31 cellular contexts compared by ENCODE assay signal in the genomic region with DNA sequence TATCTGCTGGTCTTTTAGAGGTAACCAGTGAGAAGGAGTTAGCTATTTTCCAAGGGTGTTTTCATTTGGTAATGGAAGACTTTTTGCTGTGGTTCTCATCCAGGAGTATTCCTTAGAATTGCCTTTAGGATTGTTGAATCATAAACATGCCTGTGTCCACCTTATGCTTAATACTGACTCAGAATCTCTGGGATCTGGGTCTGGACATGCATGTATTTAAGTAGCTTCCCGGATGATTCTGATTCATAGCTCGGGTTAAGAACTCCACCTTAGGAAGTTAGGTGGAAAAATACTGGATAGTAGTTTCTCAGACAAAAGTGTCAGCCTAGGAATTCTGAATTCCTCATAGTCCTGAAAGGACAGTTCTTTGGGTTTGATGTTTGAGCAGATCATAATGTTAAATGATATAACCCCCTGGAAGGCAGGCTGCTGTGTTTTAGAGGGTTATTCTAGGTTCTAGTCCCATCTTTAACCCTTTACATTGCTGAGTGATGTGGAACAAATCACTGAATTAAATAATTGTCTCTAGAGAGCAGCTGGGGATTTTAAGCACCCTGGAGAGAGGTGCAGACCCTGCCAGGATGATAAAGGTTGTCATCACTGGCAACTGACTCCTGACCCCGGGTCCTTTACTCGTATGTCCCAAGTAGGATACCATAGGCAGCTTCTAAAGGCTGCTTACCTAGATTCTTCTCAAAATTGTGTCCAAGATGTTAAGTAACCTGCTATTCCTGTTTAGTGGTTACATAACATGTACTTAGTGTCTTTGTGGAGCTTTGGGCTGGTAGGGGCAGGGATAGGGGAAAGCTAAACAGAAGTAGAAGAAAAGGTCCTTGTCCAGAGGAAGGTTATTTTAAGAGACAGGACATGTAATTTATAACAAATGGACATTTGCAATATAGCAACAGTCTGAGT. TPM values are rescaled to one million over a fixed set of nuclear protein-coding genes. Genes with fewer than 3 reads are reported as not detected.
DNase-seq lines count a peak whose midpoint lies in the region; ATAC-seq, FAIRE-seq and TF ChIP-seq lines count a peak whose summit lies in the region.
"Had no signal": no experiment of that assay in that cellular context is flagged by ENCODE, and none has a peak within 500 bp of the region (broad histone marks: within the 10 kb centered on the region; RNA-seq: fewer than 3 reads in every experiment).

No MANE protein-coding gene starts in this region.

- H3K4me2 ChIP-seq in A549 (0 out of 3 replicates have a peak overlapping the region, but pooled peaks have one; percentile 22), mammary epithelial cell (ENCODE audit: insufficient read depth, low read depth, low read length) (peak overlapping the region; percentile 58), keratinocyte (ENCODE audit: control insufficient read depth, extremely low read depth, insufficient read depth, low read depth, low read length) (peak overlapping the region; percentile 47)
- H3K4me2 ChIP-seq: BLaER1 treated with 17β-estradiol and CSF1 and Interleukin-3, amounts not matched to agents 10 nM and 100 nM; smooth muscle cell had no signal

- no peaks in the 10 kb centered on the region for H3K27me3 ChIP-seq in mammary epithelial cell (ENCODE audit: insufficient read depth, low read length)
- H3K27me3 ChIP-seq in keratinocyte (ENCODE audit: control insufficient read depth, extremely low read depth, insufficient read depth, low read length) = no peaks in the 10 kb centered on the region
- H3K27me3 ChIP-seq: BLaER1 treated with 17β-estradiol and CSF1 and Interleukin-3, amounts not matched to agents 10 nM and 100 nM; gastrocnemius medialis; tibial artery had no signal

- H3K27ac ChIP-seq in A549 (no peak overlapping the region), mammary epithelial cell (ENCODE audit: insufficient read depth, low read depth, low read length) (peak overlapping the region; percentile 75), keratinocyte (ENCODE audit: control insufficient read depth, insufficient read depth, low read length) (peak overlapping the region; percentile 66)
- H3K27ac ChIP-seq: BLaER1 treated with 17β-estradiol and CSF1 and Interleukin-3, amounts not matched to agents 10 nM and 100 nM; tibial artery had no signal

- DNase-seq in A549 (ENCODE audit: low read depth in 1 of 2, low spot score in 1 of 2) = no peak
- DNase-seq in HT1080 (ENCODE audit: low read depth) = peak; percentile 79
- peak; percentile 89 for DNase-seq in mammary epithelial cell
- peak; percentile 66 for DNase-seq in keratinocyte (ENCODE audit: low read depth, low spot score)
- DNase-seq in NCI-H146 treated with DMSO at 0.1 percent for 48 hours (lab: John Stamatoyannopoulos, UW; ENCODE audit: unreplicated experiment) = no peak
- DNase-seq in activated CD4-positive, alpha-beta T cell treated with anti-CD3 and anti-CD28 coated beads, Interleukin-2, amount 50 U/mL, for 48 hours = no peak
- no peak for DNase-seq in ureter (ENCODE audit: low spot score)
- no peak for DNase-seq in NCI-H510A (lab: John Stamatoyannopoulos, UW)
- DNase-seq: ACHN; activated CD4-positive, alpha-beta T cell treated with anti-CD3 and anti-CD28 coated beads for 48 hours; activated CD8-positive, alpha-beta memory T cell treated with anti-CD3 and anti-CD28 coated beads, Interleukin-2, amount 10 ng/mL, durations not matched to agents 7 days and 5 days; activated naive CD4-positive, alpha-beta T cell treated with anti-CD3 and anti-CD28 coated beads, Interleukin-2, amount 10 ng/mL, durations not matched to agents 7 days and 5 days; aorta; gastrocnemius medialis; KG1; kidney; NCI-H1092; NCI-H2081; NCI-H446; stimulated activated CD4-positive, alpha-beta T cell treated with anti-CD3 and anti-CD28 coated beads, Interleukin-2, amount 100 ng/mL, for 48 hours; stimulated activated naive CD4-positive, alpha-beta T cell; T-helper 17 cell; tibial artery had no signal

- TF ChIP-seq RAD21 in A549 (conservative IDR thresholded peaks at IDR 0.05 in 1 of 2, IDR thresholded peaks at IDR 0.05 in 1 of 2) = no peak

- H3K9me3 ChIP-seq in A549 (no peaks in the 10 kb centered on the region), mammary epithelial cell (replicated peaks; ENCODE audit: insufficient read depth, low read length) (no peaks in the 10 kb centered on the region), keratinocyte (ENCODE audit: control insufficient read depth, low read depth, low read length) (no peaks in the 10 kb centered on the region)
- H3K9me3 ChIP-seq: BLaER1 treated with 17β-estradiol and CSF1 and Interleukin-3, amounts not matched to agents 10 nM and 100 nM; gastrocnemius medialis; tibial artery had no signal

- intact Hi-C loops in mammary epithelial cell (cut with micrococcal nuclease) = loop anchor here (1.0 to 10.0 kb wide), 3 partner anchors 21 to 459 kb away; partner anchors contain the start of genes C1orf116, EIF2D and PFKFB2

- no peak overlapping the region for H3K9ac ChIP-seq in mammary epithelial cell (ENCODE audit: insufficient read depth, low read length)
- H3K9ac ChIP-seq in keratinocyte (ENCODE audit: control insufficient read depth, extremely low read depth, insufficient read depth, low read length) = peak overlapping the region; percentile 4
- H3K9ac ChIP-seq: BLaER1 treated with 17β-estradiol and CSF1 and Interleukin-3, amounts not matched to agents 10 nM and 100 nM had no signal

- 40% methylated on average over 4 of the region's 4 CpGs for WGBS in A549 (ENCODE audit: missing lambda C conversion rate)
- WGBS in mammary epithelial cell (ENCODE audit: low coverage, missing lambda C conversion rate) = 17% methylated on average over 4 of the region's 4 CpGs

- H3K79me2 ChIP-seq in mammary epithelial cell (ENCODE audit: insufficient read depth, low read length) (no peaks in the 10 kb centered on the region), keratinocyte (ENCODE audit: control insufficient read depth, insufficient read depth, low read length) (no peaks in the 10 kb centered on the region)

- peak in 1 of 2 experiments; percentile 60; a peak in 2 of 6 replicates for ATAC-seq in A549
- ATAC-seq: activated CD8-positive, alpha-beta memory T cell treated with anti-CD3 and anti-CD28 coated beads, Interleukin-2, amount 10 ng/mL, durations not matched to agents 7 days and 5 days; gastrocnemius medialis; Panc1; T-helper 17 cell had no signal

- dilution Hi-C loops in mammary epithelial cell (cut with HindIII; ENCODE audit: low sequenced_read_pairs) (loop anchor here (5.0 kb wide), 1 partner anchor 167 kb away; no protein-coding TSS in a partner anchor), keratinocyte (cut with MboI; ENCODE audit: extremely low pct_ligation_motif_present, low sequenced_read_pairs) (no loop called here)

- in situ Hi-C loops in mammary epithelial cell (cut with MboI; ENCODE audit: low sequenced_read_pairs in 2 of 2) = loop anchor here in 1 of 2 donors (10.0 kb wide), 1 partner anchor 331 kb away; no protein-coding TSS in a partner anchor

- H3K36me3 ChIP-seq in mammary epithelial cell (ENCODE audit: insufficient read depth, low read length) (peaks cover 5% of the 10 kb centered on the region), keratinocyte (ENCODE audit: control insufficient read depth in 2 of 2, extremely low read depth in 1 of 2, insufficient read depth in 2 of 2, low read length in 2 of 2) (peaks cover 20 to 22% of the 10 kb centered on the region in 2 experiments)
- H3K36me3 ChIP-seq: BLaER1 treated with 17β-estradiol and CSF1 and Interleukin-3, amounts not matched to agents 10 nM and 100 nM had no signal

- no peak overlapping the region for H2AFZ ChIP-seq in mammary epithelial cell (ENCODE audit: low read depth, low read length)
- no peak overlapping the region for H2AFZ ChIP-seq in keratinocyte (ENCODE audit: control insufficient read depth, low read length)

- H3K4me3 ChIP-seq in A549 (no peak overlapping the region), mammary epithelial cell (replicated peaks in 1 of 3; ENCODE audit: insufficient read depth in 1 of 3, low read depth in 2 of 3, low read length in 3 of 3) (no peak overlapping the region), keratinocyte (ENCODE audit: control insufficient read depth in 2 of 3, extremely low read depth in 1 of 3, insufficient read depth in 2 of 3, low read depth in 1 of 3, low read length in 3 of 3) (no peak overlapping the region)
- H3K4me3 ChIP-seq: BLaER1 treated with 17β-estradiol and CSF1 and Interleukin-3, amounts not matched to agents 10 nM and 100 nM; gastrocnemius medialis; smooth muscle cell; tibial artery had no signal

- H3K4me1 ChIP-seq in A549 = peaks cover 16% of the 10 kb centered on the region
- peaks cover 46% of the 10 kb centered on the region for H3K4me1 ChIP-seq in mammary epithelial cell (ENCODE audit: insufficient read depth, low read length)
- H3K4me1 ChIP-seq in keratinocyte (ENCODE audit: control insufficient read depth, extremely low read depth, insufficient read depth, low read length) = peaks cover 33% of the 10 kb centered on the region
- H3K4me1 ChIP-seq: tibial artery had no signal

- CTCF ChIA-PET in A549 (lab: Yijun Ruan, JAX) = interaction anchor here (0.6 to 4.6 kb wide), 12 partner anchors 10 to 426 kb away, joined by 3 to 17 read pairs (median 4); partner anchors contain the start of gene PFKFB2
- CTCF ChIA-PET in mammary epithelial cell (lab: Charles Lee; ENCODE audit: low non-redundant PET) = interaction anchor here (0.6 to 1.0 kb wide), 3 partner anchors 21 to 70 kb away, joined by 3 to 4 read pairs (median 3); partner anchors contain the start of gene PFKFB2

- H3K9me1 ChIP-seq in keratinocyte (ENCODE audit: control insufficient read depth, extremely low read depth, insufficient read depth, low read length) = no peaks in the 10 kb centered on the region

- TF ChIP-seq CTCF in A549 (IDR thresholded peaks at IDR 0.05) (no peak), mammary epithelial cell (conservative IDR thresholded peaks at IDR 0.05 in 1 of 2, IDR thresholded peaks at IDR 0.05 in 1 of 2; ENCODE audit: extremely low read depth in 1 of 2, insufficient read depth in 1 of 2, low read depth in 1 of 2, low read length in 2 of 2) (no peak), keratinocyte (optimal IDR thresholded peaks at IDR 0.05 in 1 of 3, IDR thresholded peaks at IDR 0.05 in 1 of 3, conservative IDR thresholded peaks at IDR 0.05 in 1 of 3; ENCODE audit: extremely low read depth in 1 of 3, insufficient read depth in 2 of 3, low read length in 3 of 3) (no peak)

- TF ChIP-seq POLR2A in A549 (IDR thresholded peaks at IDR 0.05; ENCODE audit: low read length) = no peak

- BruUV-seq in mammary epithelial cell (replicated peaks; lab: Mats Ljungman, UMichigan) = TSS peak; percentile 12

- FAIRE-seq in A549 (lab: Jason Lieb, UNC) (no peak), keratinocyte (lab: Jason Lieb, UNC) (peak; percentile 91)
- FAIRE-seq: H54, kidney had no signal

- no peak for TF ChIP-seq EP300 in A549 (IDR thresholded peaks at IDR 0.05)

- POLR2A ChIA-PET in A549 (lab: Yijun Ruan, JAX) = interaction anchor here (1.7 kb wide), 1 partner anchor 21 kb away, joined by 7 read pairs; the partner anchor contains the start of gene PFKFB2

- H4K20me1 ChIP-seq in mammary epithelial cell (ENCODE audit: insufficient read depth, low read length) = no peaks in the 10 kb centered on the region
- no peaks in the 10 kb centered on the region for H4K20me1 ChIP-seq in keratinocyte (ENCODE audit: control insufficient read depth, extremely low read depth, insufficient read depth, low read length)
- H4K20me1 ChIP-seq: BLaER1 treated with 17β-estradiol and CSF1 and Interleukin-3, amounts not matched to agents 10 nM and 100 nM had no signal

RNA-seq across cellular contexts. Expression of gene C4BPB, which starts 14.5 kb away (rescaled TPM):
- 0.57 and 0.74 TPM in 2 replicates for polyA plus RNA-seq in A549 (2011; rRNA removed)
- 1.00 and 1.0 TPM in 2 replicates for polyA plus RNA-seq in A549 (2012; cell fraction: cytosol; rRNA removed)
- polyA plus RNA-seq in A549 (2012; cell fraction: nucleus; rRNA removed) = 1.3 and 2.6 TPM in 2 replicates
- polyA plus RNA-seq in A549 (2017; fragmentation: RNase III; extraction: RNeasy Plus Mini Kit Qiagen cat#74134 plus additional on column Dnase treatment) = 4.9 to 9.5 TPM (median 5.1 TPM) in 3 replicates
- polyA minus RNA-seq in A549 (2011; rRNA and poly(A)+ RNA removed) = 0.29 TPM in 2 replicates
- total RNA-seq in HT1080 (2014; rRNA removed; shearing (Covaris generic)) = not detected in 2 replicates
- polyA plus RNA-seq in HT1080 (2015; cell fraction: cytosol; rRNA removed) = not detected in 2 replicates
- polyA plus RNA-seq in HT1080 (2015; cell fraction: nucleus; rRNA removed) = not detected in 2 replicates
- total RNA-seq in mammary epithelial cell = not detected
- not detected for polyA plus RNA-seq in mammary epithelial cell
- polyA minus RNA-seq in mammary epithelial cell = not detected
- polyA plus RNA-seq in keratinocyte = not detected in 3 replicates
- not detected for polyA plus RNA-seq in keratinocyte (2011; ENCODE audit: low read depth)
- polyA plus RNA-seq in keratinocyte (2011; cell fraction: cytosol; rRNA removed) = not detected in 2 replicates
- not detected in 2 replicates for polyA plus RNA-seq in keratinocyte (2011; cell fraction: nucleus; rRNA removed)
- polyA plus RNA-seq in keratinocyte (2012; ENCODE audit: low replicate concordance) = not detected in 2 replicates
- not detected in 3 replicates for polyA minus RNA-seq in keratinocyte
- 3.5 TPM for polyA minus RNA-seq in keratinocyte (2011; cell fraction: cytosol; rRNA and poly(A)+ RNA removed)
- polyA minus RNA-seq in keratinocyte (2011; cell fraction: nucleus; rRNA and poly(A)+ RNA removed) = 1.3 and 1.5 TPM in 2 replicates
- 0.34 TPM for total RNA-seq in ureter
- total RNA-seq: epithelial cell of proximal tubule, lung microvascular endothelial cell, pulmonary artery endothelial cell, SK-MEL-5 had no signal

RNA-seq across cellular contexts. Expression of gene PFKFB2, which starts 21.1 kb away (rescaled TPM):
- 6.8 and 7.4 TPM in 2 replicates for polyA plus RNA-seq in A549 (2011; rRNA removed)
- polyA plus RNA-seq in A549 (2012; cell fraction: cytosol; rRNA removed) = 2.1 and 2.2 TPM in 2 replicates
- polyA plus RNA-seq in A549 (2012; cell fraction: nucleus; rRNA removed) = 3.5 and 5.4 TPM in 2 replicates
- 7.6 to 8.4 TPM (median 8.1 TPM) in 3 replicates for polyA plus RNA-seq in A549 (2017; fragmentation: RNase III; extraction: RNeasy Plus Mini Kit Qiagen cat#74134 plus additional on column Dnase treatment)
- polyA minus RNA-seq in A549 (2011; rRNA and poly(A)+ RNA removed) = 5.9 and 6.8 TPM in 2 replicates
- total RNA-seq in HT1080 (2014; rRNA removed; shearing (Covaris generic)) = 0.07 and 0.11 TPM in 2 replicates
- 0.56 and 0.90 TPM in 2 replicates for polyA plus RNA-seq in HT1080 (2015; cell fraction: cytosol; rRNA removed)
- 1.8 and 2.0 TPM in 2 replicates for polyA plus RNA-seq in HT1080 (2015; cell fraction: nucleus; rRNA removed)
- 10 to 100 TPM; 34.4 to 38.7 TPM for total RNA-seq in mammary epithelial cell
- polyA plus RNA-seq in mammary epithelial cell = 6.5 TPM
- polyA minus RNA-seq in mammary epithelial cell = 51.3 TPM
- 8.7 to 13.9 TPM (median 12.2 TPM) in 3 replicates for polyA plus RNA-seq in keratinocyte
- 36.2 TPM for polyA plus RNA-seq in keratinocyte (2011; ENCODE audit: low read depth)
- 7.0 and 10.5 TPM in 2 replicates for polyA plus RNA-seq in keratinocyte (2011; cell fraction: cytosol; rRNA removed)
- polyA plus RNA-seq in keratinocyte (2011; cell fraction: nucleus; rRNA removed) = 22.4 and 25.8 TPM in 2 replicates
- 9.1 and 34.8 TPM in 2 replicates for polyA plus RNA-seq in keratinocyte (2012; ENCODE audit: low replicate concordance)
- 8.6 to 27.5 TPM (median 25.9 TPM) in 3 replicates for polyA minus RNA-seq in keratinocyte
- polyA minus RNA-seq in keratinocyte (2011; cell fraction: cytosol; rRNA and poly(A)+ RNA removed) = 8.8 TPM
- 20.5 and 30.3 TPM in 2 replicates for polyA minus RNA-seq in keratinocyte (2011; cell fraction: nucleus; rRNA and poly(A)+ RNA removed)
- total RNA-seq in ureter = 27.0 TPM

RNA-seq across cellular contexts. Expression of gene YOD1, which starts 23.2 kb away (rescaled TPM):
- polyA plus RNA-seq in A549 (2011; rRNA removed) (6.9 and 7.0 TPM in 2 replicates), A549 (2017; fragmentation: RNase III; extraction: RNeasy Plus Mini Kit Qiagen cat#74134 plus additional on column Dnase treatment) (9.5 to 10.3 TPM (median 10.3 TPM) in 3 replicates), mammary epithelial cell (2.3 TPM), keratinocyte (3.2 to 5.2 TPM (median 3.4 TPM) in 3 replicates)
- polyA plus RNA-seq in A549 (2012; cell fraction: cytosol; rRNA removed) = 1.5 and 1.7 TPM in 2 replicates
- 1.7 and 2.2 TPM in 2 replicates for polyA plus RNA-seq in A549 (2012; cell fraction: nucleus; rRNA removed)
- polyA minus RNA-seq in A549 (2011; rRNA and poly(A)+ RNA removed) = 5.5 and 5.7 TPM in 2 replicates
- total RNA-seq in HT1080 (2014; rRNA removed; shearing (Covaris generic)) = 9.6 and 9.8 TPM in 2 replicates
- polyA plus RNA-seq in HT1080 (2015; cell fraction: cytosol; rRNA removed) = 6.8 and 8.8 TPM in 2 replicates
- polyA plus RNA-seq in HT1080 (2015; cell fraction: nucleus; rRNA removed) = 15.1 and 17.7 TPM in 2 replicates
- total RNA-seq in mammary epithelial cell (10 to 100 TPM in 1 of 2 donors, 1 to 10 TPM in 1; 9.0 to 19.7 TPM), ureter (9.8 TPM)
- polyA minus RNA-seq in mammary epithelial cell (6.5 TPM), keratinocyte (1.8 to 7.8 TPM (median 3.2 TPM) in 3 replicates)
- polyA plus RNA-seq in keratinocyte (2011; ENCODE audit: low read depth) = 93.0 TPM
- polyA plus RNA-seq in keratinocyte (2011; cell fraction: cytosol; rRNA removed) = 0.71 and 2.0 TPM in 2 replicates
- polyA plus RNA-seq in keratinocyte (2011; cell fraction: nucleus; rRNA removed) = 7.1 and 10.2 TPM in 2 replicates
- polyA plus RNA-seq in keratinocyte (2012; ENCODE audit: low replicate concordance) = 4.4 and 38.4 TPM in 2 replicates
- polyA minus RNA-seq in keratinocyte (2011; cell fraction: cytosol; rRNA and poly(A)+ RNA removed) = 2.7 TPM
- polyA minus RNA-seq in keratinocyte (2011; cell fraction: nucleus; rRNA and poly(A)+ RNA removed) = 8.2 and 14.3 TPM in 2 replicates

RNA-seq across cellular contexts. Expression of gene C4BPA, which starts 29.9 kb away (rescaled TPM):
- polyA plus RNA-seq in A549 (2011; rRNA removed) = 3.6 and 4.9 TPM in 2 replicates
- polyA plus RNA-seq in A549 (2012; cell fraction: cytosol; rRNA removed) = 0.19 and 0.27 TPM in 2 replicates
- polyA plus RNA-seq in A549 (2012; cell fraction: nucleus; rRNA removed) = 0.11 and 0.32 TPM in 2 replicates
- 0.92 to 1.4 TPM (median 1.0 TPM) in 3 replicates for polyA plus RNA-seq in A549 (2017; fragmentation: RNase III; extraction: RNeasy Plus Mini Kit Qiagen cat#74134 plus additional on column Dnase treatment)
- 1.1 and 2.0 TPM in 2 replicates for polyA minus RNA-seq in A549 (2011; rRNA and poly(A)+ RNA removed)
- total RNA-seq in HT1080 (2014; rRNA removed; shearing (Covaris generic)) = not detected in 2 replicates
- not detected in 2 replicates for polyA plus RNA-seq in HT1080 (2015; cell fraction: cytosol; rRNA removed)
- not detected in 2 replicates for polyA plus RNA-seq in HT1080 (2015; cell fraction: nucleus; rRNA removed)
- not detected for total RNA-seq in mammary epithelial cell
- polyA plus RNA-seq in mammary epithelial cell = not detected
- not detected for polyA minus RNA-seq in mammary epithelial cell
- polyA plus RNA-seq in keratinocyte = not detected in 3 replicates
- not detected for polyA plus RNA-seq in keratinocyte (2011; ENCODE audit: low read depth)
- polyA plus RNA-seq in keratinocyte (2011; cell fraction: cytosol; rRNA removed) = not detected in 2 replicates
- polyA plus RNA-seq in keratinocyte (2011; cell fraction: nucleus; rRNA removed) = not detected in 2 replicates
- not detected in 2 replicates for polyA plus RNA-seq in keratinocyte (2012; ENCODE audit: low replicate concordance)
- polyA minus RNA-seq in keratinocyte = not detected in 3 replicates
- polyA minus RNA-seq in keratinocyte (2011; cell fraction: cytosol; rRNA and poly(A)+ RNA removed) = not detected
- polyA minus RNA-seq in keratinocyte (2011; cell fraction: nucleus; rRNA and poly(A)+ RNA removed) = not detected in 2 replicates
- total RNA-seq in ureter = 0.21 TPM
- total RNA-seq: activated CD8-positive, alpha-beta memory T cell treated with anti-CD3 and anti-CD28 coated beads, Interleukin-2, amount 10 ng/mL, durations not matched to agents 7 days and 5 days; epithelial cell of proximal tubule; lung microvascular endothelial cell; pulmonary artery endothelial cell; SK-MEL-5; smooth muscle cell had no signal
- polyA plus RNA-seq: smooth muscle cell had no signal

RNA-seq across cellular contexts. Expression of gene C1orf116, which starts 41.6 kb away (rescaled TPM):
- 2.0 and 2.2 TPM in 2 replicates for polyA plus RNA-seq in A549 (2011; rRNA removed)
- 1.2 TPM in 2 replicates for polyA plus RNA-seq in A549 (2012; cell fraction: cytosol; rRNA removed)
- polyA plus RNA-seq in A549 (2012; cell fraction: nucleus; rRNA removed) = 1.9 and 2.7 TPM in 2 replicates
- polyA plus RNA-seq in A549 (2017; fragmentation: RNase III; extraction: RNeasy Plus Mini Kit Qiagen cat#74134 plus additional on column Dnase treatment) = 3.2 to 3.6 TPM (median 3.4 TPM) in 3 replicates
- polyA minus RNA-seq in A549 (2011; rRNA and poly(A)+ RNA removed) = 2.9 and 3.7 TPM in 2 replicates
- total RNA-seq in HT1080 (2014; rRNA removed; shearing (Covaris generic)) = 0.20 and 0.59 TPM in 2 replicates
- polyA plus RNA-seq in HT1080 (2015; cell fraction: cytosol; rRNA removed) = 0.08 and 0.23 TPM in 2 replicates
- polyA plus RNA-seq in HT1080 (2015; cell fraction: nucleus; rRNA removed) = 0.19 and 0.26 TPM in 2 replicates
- 100 to 1,000 TPM in 1 of 2 donors, 10 to 100 TPM in 1; 94.0 to 129 TPM for total RNA-seq in mammary epithelial cell
- 47.0 TPM for polyA plus RNA-seq in mammary epithelial cell
- polyA minus RNA-seq in mammary epithelial cell = 110 TPM
- polyA plus RNA-seq in keratinocyte = 38.8 to 69.2 TPM (median 65.3 TPM) in 3 replicates
- polyA plus RNA-seq in keratinocyte (2011; ENCODE audit: low read depth) = 55.5 TPM
- polyA plus RNA-seq in keratinocyte (2011; cell fraction: cytosol; rRNA removed) = 46.7 and 49.2 TPM in 2 replicates
- 136 and 166 TPM in 2 replicates for polyA plus RNA-seq in keratinocyte (2011; cell fraction: nucleus; rRNA removed)
- polyA plus RNA-seq in keratinocyte (2012; ENCODE audit: low replicate concordance) = 89.2 and 97.4 TPM in 2 replicates
- polyA minus RNA-seq in keratinocyte = 45.2 to 149 TPM (median 67.3 TPM) in 3 replicates
- 29.2 TPM for polyA minus RNA-seq in keratinocyte (2011; cell fraction: cytosol; rRNA and poly(A)+ RNA removed)
- 65.2 and 94.2 TPM in 2 replicates for polyA minus RNA-seq in keratinocyte (2011; cell fraction: nucleus; rRNA and poly(A)+ RNA removed)
- total RNA-seq in ureter = 45.7 TPM
- total RNA-seq: activated CD8-positive, alpha-beta memory T cell treated with anti-CD3 and anti-CD28 coated beads, Interleukin-2, amount 10 ng/mL, durations not matched to agents 7 days and 5 days; lung microvascular endothelial cell had no signal

Comparison
In these comparisons a context has a peak if more than half of its experiments do, and no peak if none do; other contexts are left out.
1. DNase-seq: peak in HT1080 (single experiment), mammary epithelial cell (single experiment) and keratinocyte (single experiment); none in A549 (0 of 2), NCI-H146 treated with DMSO at 0.1 percent for 48 hours (single experiment), activated CD4-positive, alpha-beta T cell treated with anti-CD3 and anti-CD28 coated beads, Interleukin-2, amount 50 U/mL, for 48 hours (0 of 2), ureter (single experiment) and NCI-H510A (single experiment).
2. H3K27ac ChIP-seq: peak in mammary epithelial cell (single experiment) and keratinocyte (single experiment); none in A549 (0 of 2).
3. RNA of gene PFKFB2, which starts 21.1 kb away (total RNA-seq): 34.4 to 38.7 TPM in mammary epithelial cell and 27.0 TPM in ureter (single experiment); 0.07 to 0.11 TPM in HT1080; every median in the first group is over 10 times any median in the second.
4. Peak in every context shown above with its lines, with median percentiles within 50 percentile points of each other: H3K4me2 ChIP-seq.